ENCODE assay signal across 1 cellular context in genomic region chr14:104138098-104138890, GRCh38.
A peak's percentile ranks its signal among the peaks of the same experiment; 100 is the strongest.
TF ChIP-seq lines count a peak whose summit lies in the region.

Gene KIF26A (plus strand): TSS chr14:104138587. CDS start chr14:104138723, 136 bp downstream.

TF ChIP-seq in HEK293, 187 proteins besides CTCF, POLR2A, EP300 and RAD21 (continued from another document and continues in another):
- no peak for TF ChIP-seq SALL2 (tag by site-specific recombination; IDR thresholded peaks at IDR 0.05; ENCODE audit: borderline replicate concordance)
- TF ChIP-seq PRDM1 (tag by site-specific recombination; IDR thresholded peaks at IDR 0.05) = no peak
- TF ChIP-seq OSR2 (tag by site-specific recombination; IDR thresholded peaks at IDR 0.05) = no peak
- no peak for TF ChIP-seq ZNF202 (tag by site-specific recombination; IDR thresholded peaks at IDR 0.05; ENCODE audit: borderline replicate concordance)
- no peak for TF ChIP-seq ZNF366 (tag by site-specific recombination; conservative IDR thresholded peaks at IDR 0.05)
- TF ChIP-seq ZNF146 (tag by site-specific recombination; IDR thresholded peaks at IDR 0.05) = 0 out of 2 replicates have a peak, but pooled peaks have one; percentile 0
- TF ChIP-seq ZBTB17 (tag by site-specific recombination; IDR thresholded peaks at IDR 0.05) = no peak
- no peak for TF ChIP-seq ZNF626 (tag by site-specific recombination; IDR thresholded peaks at IDR 0.05)
- TF ChIP-seq ZNF792 (tag by site-specific recombination; IDR thresholded peaks at IDR 0.05) = no peak
- TF ChIP-seq ZNF155 (tag by site-specific recombination; IDR thresholded peaks at IDR 0.05) = no peak
- TF ChIP-seq HOXD13 (CRISPR knock-in tag; IDR thresholded peaks at IDR 0.05; ENCODE audit: borderline replicate concordance) = no peak
- TF ChIP-seq, protein P1, sequence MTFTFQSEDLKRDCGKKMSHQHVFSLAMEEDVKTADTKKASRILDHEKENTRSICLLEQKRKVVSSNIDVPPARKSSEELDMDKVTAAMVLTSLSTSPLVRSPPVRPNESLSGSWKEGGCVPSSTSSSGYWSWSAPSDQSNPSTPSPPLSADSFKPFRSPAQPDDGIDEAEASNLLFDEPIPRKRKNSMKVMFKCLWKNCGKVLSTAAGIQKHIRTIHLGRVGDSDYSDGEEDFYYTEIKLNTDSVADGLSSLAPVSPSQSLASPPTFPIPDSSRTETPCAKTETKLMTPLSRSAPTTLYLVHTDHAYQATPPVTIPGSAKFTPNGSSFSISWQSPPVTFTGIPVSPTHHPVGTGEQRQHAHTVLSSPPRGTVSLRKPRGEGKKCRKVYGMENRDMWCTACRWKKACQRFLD (tag by site-specific recombination; IDR thresholded peaks at IDR 0.05) = no peak
- TF ChIP-seq GLIS2 (tag by site-specific recombination; IDR thresholded peaks at IDR 0.05) = peak; percentile 70
- TF ChIP-seq ZNF513 (tag by site-specific recombination; IDR thresholded peaks at IDR 0.05) = no peak
- 0 out of 2 replicates have a peak, but pooled peaks have one; percentile 51 for TF ChIP-seq ZNF610 (tag by site-specific recombination; IDR thresholded peaks at IDR 0.05; ENCODE audit: borderline replicate concordance)
- no peak for TF ChIP-seq MYNN (tag by site-specific recombination; IDR thresholded peaks at IDR 0.05; ENCODE audit: borderline replicate concordance)
- no peak for TF ChIP-seq GLI4 (tag by site-specific recombination; IDR thresholded peaks at IDR 0.05)
- TF ChIP-seq ZNF561 (tag by site-specific recombination; IDR thresholded peaks at IDR 0.05; ENCODE audit: borderline replicate concordance) = 0 out of 2 replicates have a peak, but pooled peaks have one; percentile 2
- TF ChIP-seq ZNF560 (tag by site-specific recombination; IDR thresholded peaks at IDR 0.05; ENCODE audit: borderline replicate concordance) = no peak
- TF ChIP-seq ZNF776 (tag by site-specific recombination; IDR thresholded peaks at IDR 0.05; ENCODE audit: borderline replicate concordance) = no peak
- TF ChIP-seq ZNF223 (tag by site-specific recombination; IDR thresholded peaks at IDR 0.05) = no peak
- TF ChIP-seq ZNF558 (tag by site-specific recombination; IDR thresholded peaks at IDR 0.05) = no peak
- TF ChIP-seq ZNF16 (tag by site-specific recombination; IDR thresholded peaks at IDR 0.05; ENCODE audit: low read depth) = no peak
- no peak for TF ChIP-seq HOXC10 (CRISPR knock-in tag; IDR thresholded peaks at IDR 0.05)
- no peak for TF ChIP-seq ZNF426 (tag by site-specific recombination; IDR thresholded peaks at IDR 0.05)
- TF ChIP-seq KLF16 (tag by site-specific recombination; IDR thresholded peaks at IDR 0.05) = 0 out of 2 replicates have a peak, but pooled peaks have one; percentile 55
- no peak; the same call in 1 of the 2 replicates for TF ChIP-seq ZNF449 (tag by site-specific recombination; IDR thresholded peaks at IDR 0.05)
- no peak for TF ChIP-seq ZNF175 (tag by site-specific recombination; IDR thresholded peaks at IDR 0.05)
- no peak for TF ChIP-seq ZNF707 (tag by site-specific recombination; IDR thresholded peaks at IDR 0.05)
- no peak for TF ChIP-seq ZNF138 (tag by site-specific recombination; IDR thresholded peaks at IDR 0.05; ENCODE audit: borderline replicate concordance)
- TF ChIP-seq ZNF433 (tag by site-specific recombination; IDR thresholded peaks at IDR 0.05; ENCODE audit: low read depth) = no peak
- no peak for TF ChIP-seq ZNF600 (tag by site-specific recombination; IDR thresholded peaks at IDR 0.05)
- no peak for TF ChIP-seq ZNF747 (tag by site-specific recombination; IDR thresholded peaks at IDR 0.05)
- TF ChIP-seq ZNF362 (tag by site-specific recombination; IDR thresholded peaks at IDR 0.05) = no peak
- TF ChIP-seq ZNF398 (tag by site-specific recombination; IDR thresholded peaks at IDR 0.05) = no peak; the same call in 1 of the 2 replicates
- TF ChIP-seq ZNF501 (tag by site-specific recombination; IDR thresholded peaks at IDR 0.05) = peak; percentile 41; the same call in 1 of the 2 replicates
- no peak for TF ChIP-seq ZNF621 (tag by site-specific recombination; IDR thresholded peaks at IDR 0.05)
- TF ChIP-seq, protein P2, sequence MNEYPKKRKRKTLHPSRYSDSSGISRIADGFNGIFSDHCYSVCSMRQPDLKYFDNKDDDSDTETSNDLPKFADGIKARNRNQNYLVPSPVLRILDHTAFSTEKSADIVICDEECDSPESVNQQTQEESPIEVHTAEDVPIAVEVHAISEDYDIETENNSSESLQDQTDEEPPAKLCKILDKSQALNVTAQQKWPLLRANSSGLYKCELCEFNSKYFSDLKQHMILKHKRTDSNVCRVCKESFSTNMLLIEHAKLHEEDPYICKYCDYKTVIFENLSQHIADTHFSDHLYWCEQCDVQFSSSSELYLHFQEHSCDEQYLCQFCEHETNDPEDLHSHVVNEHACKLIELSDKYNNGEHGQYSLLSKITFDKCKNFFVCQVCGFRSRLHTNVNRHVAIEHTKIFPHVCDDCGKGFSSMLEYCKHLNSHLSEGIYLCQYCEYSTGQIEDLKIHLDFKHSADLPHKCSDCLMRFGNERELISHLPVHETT (tag by site-specific recombination; IDR thresholded peaks at IDR 0.05) = no peak
- TF ChIP-seq ZNF658 (tag by site-specific recombination; IDR thresholded peaks at IDR 0.05) = no peak
- TF ChIP-seq WT1 (tag by site-specific recombination; IDR thresholded peaks at IDR 0.05) = no peak; the same call in 1 of the 2 replicates
- peak; percentile 75 for TF ChIP-seq KLF7 (tag by site-specific recombination; IDR thresholded peaks at IDR 0.05; ENCODE audit: borderline replicate concordance)
- no peak for TF ChIP-seq ZNF580 (tag by site-specific recombination; IDR thresholded peaks at IDR 0.05)
- TF ChIP-seq INSM2 (tag by site-specific recombination; IDR thresholded peaks at IDR 0.05) = no peak
- no peak for TF ChIP-seq ZNF530 (tag by site-specific recombination; IDR thresholded peaks at IDR 0.05; ENCODE audit: low read depth)
- no peak for TF ChIP-seq OVOL3 (tag by site-specific recombination; IDR thresholded peaks at IDR 0.05)
- TF ChIP-seq, protein P3, sequence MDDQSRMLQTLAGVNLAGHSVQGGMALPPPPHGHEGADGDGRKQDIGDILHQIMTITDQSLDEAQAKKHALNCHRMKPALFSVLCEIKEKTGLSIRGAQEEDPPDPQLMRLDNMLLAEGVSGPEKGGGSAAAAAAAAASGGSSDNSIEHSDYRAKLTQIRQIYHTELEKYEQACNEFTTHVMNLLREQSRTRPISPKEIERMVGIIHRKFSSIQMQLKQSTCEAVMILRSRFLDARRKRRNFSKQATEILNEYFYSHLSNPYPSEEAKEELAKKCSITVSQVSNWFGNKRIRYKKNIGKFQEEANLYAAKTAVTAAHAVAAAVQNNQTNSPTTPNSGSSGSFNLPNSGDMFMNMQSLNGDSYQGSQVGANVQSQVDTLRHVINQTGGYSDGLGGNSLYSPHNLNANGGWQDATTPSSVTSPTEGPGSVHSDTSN (CRISPR knock-in tag; IDR thresholded peaks at IDR 0.05) = peak; percentile 4; the same call in 1 of the 2 replicates
- TF ChIP-seq, protein P4, sequence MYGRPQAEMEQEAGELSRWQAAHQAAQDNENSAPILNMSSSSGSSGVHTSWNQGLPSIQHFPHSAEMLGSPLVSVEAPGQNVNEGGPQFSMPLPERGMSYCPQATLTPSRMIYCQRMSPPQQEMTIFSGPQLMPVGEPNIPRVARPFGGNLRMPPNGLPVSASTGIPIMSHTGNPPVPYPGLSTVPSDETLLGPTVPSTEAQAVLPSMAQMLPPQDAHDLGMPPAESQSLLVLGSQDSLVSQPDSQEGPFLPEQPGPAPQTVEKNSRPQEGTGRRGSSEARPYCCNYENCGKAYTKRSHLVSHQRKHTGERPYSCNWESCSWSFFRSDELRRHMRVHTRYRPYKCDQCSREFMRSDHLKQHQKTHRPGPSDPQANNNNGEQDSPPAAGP (tag by site-specific recombination; IDR thresholded peaks at IDR 0.05) = no peak; the same call in 1 of the 2 replicates
- TF ChIP-seq ZFP37 (tag by site-specific recombination; IDR thresholded peaks at IDR 0.05) = no peak
- no peak for TF ChIP-seq GLI2 (tag by site-specific recombination; IDR thresholded peaks at IDR 0.05; ENCODE audit: borderline replicate concordance, low read depth)
- TF ChIP-seq ZNF133 (tag by site-specific recombination; IDR thresholded peaks at IDR 0.05) = no peak
- TF ChIP-seq ZNF571 (tag by site-specific recombination; IDR thresholded peaks at IDR 0.05) = no peak
- no peak for TF ChIP-seq ZNF214 (tag by site-specific recombination; IDR thresholded peaks at IDR 0.05; ENCODE audit: borderline replicate concordance)
- no peak for TF ChIP-seq ZNF280D (tag by site-specific recombination; IDR thresholded peaks at IDR 0.05)
- TF ChIP-seq ZSCAN23 (tag by site-specific recombination; IDR thresholded peaks at IDR 0.05) = no peak
- no peak for TF ChIP-seq ZNF341 (tag by site-specific recombination; IDR thresholded peaks at IDR 0.05; ENCODE audit: low read depth)
